ENCODE assay signal across 8 cellular contexts in genomic region chr12:47758834-47759690, GRCh38. TPM values are rescaled to one million over a fixed set of nuclear protein-coding genes. Genes with fewer than 3 reads are reported as not detected.
DNase-seq lines count a peak whose midpoint lies in the region; ATAC-seq and TF ChIP-seq lines count a peak whose summit lies in the region.

A gene with protein sequence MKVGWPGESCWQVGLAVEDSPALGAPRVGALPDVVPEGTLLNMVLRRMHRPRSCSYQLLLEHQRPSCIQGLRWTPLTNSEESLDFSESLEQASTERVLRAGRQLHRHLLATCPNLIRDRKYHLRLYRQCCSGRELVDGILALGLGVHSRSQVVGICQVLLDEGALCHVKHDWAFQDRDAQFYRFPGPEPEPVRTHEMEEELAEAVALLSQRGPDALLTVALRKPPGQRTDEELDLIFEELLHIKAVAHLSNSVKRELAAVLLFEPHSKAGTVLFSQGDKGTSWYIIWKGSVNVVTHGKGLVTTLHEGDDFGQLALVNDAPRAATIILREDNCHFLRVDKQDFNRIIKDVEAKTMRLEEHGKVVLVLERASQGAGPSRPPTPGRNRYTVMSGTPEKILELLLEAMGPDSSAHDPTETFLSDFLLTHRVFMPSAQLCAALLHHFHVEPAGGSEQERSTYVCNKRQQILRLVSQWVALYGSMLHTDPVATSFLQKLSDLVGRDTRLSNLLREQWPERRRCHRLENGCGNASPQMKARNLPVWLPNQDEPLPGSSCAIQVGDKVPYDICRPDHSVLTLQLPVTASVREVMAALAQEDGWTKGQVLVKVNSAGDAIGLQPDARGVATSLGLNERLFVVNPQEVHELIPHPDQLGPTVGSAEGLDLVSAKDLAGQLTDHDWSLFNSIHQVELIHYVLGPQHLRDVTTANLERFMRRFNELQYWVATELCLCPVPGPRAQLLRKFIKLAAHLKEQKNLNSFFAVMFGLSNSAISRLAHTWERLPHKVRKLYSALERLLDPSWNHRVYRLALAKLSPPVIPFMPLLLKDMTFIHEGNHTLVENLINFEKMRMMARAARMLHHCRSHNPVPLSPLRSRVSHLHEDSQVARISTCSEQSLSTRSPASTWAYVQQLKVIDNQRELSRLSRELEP (minus strand): TSS chr12:47758880. CDS start chr12:47758556, 324 bp downstream.

- WGBS in SK-N-SH (ENCODE audit: low lambda C conversion rate): 18% methylated on average over 23 of the region's 57 CpGs
- 3 to 5% (median 5%) methylated on average over 56 to 57 of the region's 57 CpGs for WGBS in ovary, 3 donors
- 0 to 2% methylated on average over 16 to 40 of the region's 57 CpGs for WGBS in transverse colon (ENCODE audit: low coverage in 1 of 2), 2 donors

- POLR2A ChIA-PET in SK-N-SH (lab: Yijun Ruan, JAX): interaction anchor here (0.6 to 1.5 kb wide), 3 partner anchors 13 to 22 kb away, joined by 3 to 5 read pairs (median 4); no protein-coding TSS in a partner anchor

- TF ChIP-seq POLR2A in ovary (IDR thresholded peaks at IDR 0.05): peak; percentile 26
- TF ChIP-seq POLR2A in transverse colon (IDR thresholded peaks at IDR 0.05): peak; percentile 50

- H3K4me3 ChIP-seq in SK-N-SH (ENCODE audit: low read depth in 2 of 2, low read length in 1 of 2) (peak within 1 kb of the TSS; percentile 55 to 69), ovary (peak within 1 kb of the TSS; percentile 64), transverse colon (peak within 1 kb of the TSS; percentile 44 to 56 (median 46))

- H3K36me3 ChIP-seq in SK-N-SH (replicated peaks in 1 of 2; ENCODE audit: control insufficient read depth in 1 of 2, insufficient read depth in 2 of 2, low read length in 1 of 2): no peaks in the 10 kb centered on the region
- H3K36me3 ChIP-seq in ovary: no peaks in the 10 kb centered on the region
- H3K36me3 ChIP-seq in transverse colon: no peaks in the 10 kb centered on the region

- no peaks in the 10 kb centered on the region for H3K9me2 ChIP-seq in SK-N-SH

- CTCF ChIA-PET in SK-N-SH (lab: Yijun Ruan, JAX): interaction anchor here (0.7 to 18.0 kb wide), 14 partner anchors 14 to 204 kb away, joined by 3 to 435 read pairs (median 4); partner anchors contain the start of gene SLC48A1

- ATAC-seq in GM21447 (IDR thresholded peaks at IDR 0.05; ENCODE audit: unreplicated experiment) (peak; percentile 46), Right ventricle myocardium inferior (peak; percentile 89)

- H3K9me3 ChIP-seq in SK-N-SH (no peaks in the 10 kb centered on the region), ovary (no peaks in the 10 kb centered on the region), transverse colon (no peaks in the 10 kb centered on the region)

- peak; percentile 82 for DNase-seq in DMS 273 (lab: John Stamatoyannopoulos, UW; ENCODE audit: unreplicated experiment)
- peak; percentile 76 for DNase-seq in KBM-7
- peak; percentile 95 for DNase-seq in SK-N-SH
- DNase-seq in activated naive CD8-positive, alpha-beta T cell treated with anti-CD3 and anti-CD28 coated beads, Interleukin-2, amount 50 U/mL, for 16 hours (ENCODE audit: low read depth, low spot score): peak; percentile 25
- peak; percentile 93 for DNase-seq in Right ventricle myocardium inferior (ENCODE audit: missing footprints)
- DNase-seq in ovary: peak; percentile 86 to 88 (median 87)
- DNase-seq in transverse colon: peak; percentile 86

- peak within 1 kb of the TSS; percentile 98 for H2AFZ ChIP-seq in SK-N-SH (ENCODE audit: low read depth)

- H3K9ac ChIP-seq in SK-N-SH: peak within 1 kb of the TSS; percentile 68

- peak within 1 kb of the TSS; percentile 97 for H3K4me2 ChIP-seq in SK-N-SH

- intact Hi-C loops in Right ventricle myocardium inferior (cut with DNase I): loop anchor here (1.0 kb wide), 1 partner anchor 42 kb away; no protein-coding TSS in a partner anchor
- intact Hi-C loops in ovary (cut with DNase I): loop anchor here in 1 of 4 donors (5.0 kb wide), 1 partner anchor 42 kb away; no protein-coding TSS in a partner anchor
- intact Hi-C loops in transverse colon (cut with DNase I; ENCODE audit: low total_unique reads): no loop called here

- H3K27me3 ChIP-seq in SK-N-SH (ENCODE audit: insufficient read depth) (no peaks in the 10 kb centered on the region), ovary (no peaks in the 10 kb centered on the region), transverse colon (no peaks in the 10 kb centered on the region)

- H3K79me2 ChIP-seq in SK-N-SH (ENCODE audit: insufficient read depth): no peaks in the 10 kb centered on the region

- TF ChIP-seq CTCF in SK-N-SH (IDR thresholded peaks at IDR 0.05) (peak; percentile 58), ovary (IDR thresholded peaks at IDR 0.05) (peak in 2 of 3 donors; percentile 70 to 81), transverse colon (IDR thresholded peaks at IDR 0.05) (peak; percentile 44 to 77 (median 51))

- H3K4me1 ChIP-seq in SK-N-SH (ENCODE audit: control insufficient read depth in 1 of 2, insufficient read depth in 2 of 2, low read depth in 1 of 2, low read length in 1 of 2) (peaks cover 0 to 57% of the 10 kb centered on the region in 2 experiments; a peak in 2 of 4 replicates), ovary (ENCODE audit: insufficient read depth) (peaks cover 25% of the 10 kb centered on the region), transverse colon (peaks cover 16 to 45% (median 39%) of the 10 kb centered on the region in 4 donors)

- no peaks in the 10 kb centered on the region for H3F3A ChIP-seq in SK-N-SH (replicated peaks; ENCODE audit: insufficient read depth)

- peak within 1 kb of the TSS in 1 of 2 experiments; percentile 42; a peak in 2 of 4 replicates for H3K27ac ChIP-seq in SK-N-SH (ENCODE audit: low read depth in 2 of 2, low read length in 1 of 2)
- peak within 1 kb of the TSS; percentile 13 to 78 for H3K27ac ChIP-seq in ovary
- peak within 1 kb of the TSS; percentile 78 to 84 (median 82) for H3K27ac ChIP-seq in transverse colon

- peak; percentile 53 for TF ChIP-seq RAD21 in SK-N-SH (IDR thresholded peaks at IDR 0.05; ENCODE audit: low read length)

- no peaks in the 10 kb centered on the region for H4K20me1 ChIP-seq in SK-N-SH (ENCODE audit: insufficient read depth)

- TF ChIP-seq EP300 in SK-N-SH (IDR thresholded peaks at IDR 0.05; ENCODE audit: borderline replicate concordance in 1 of 2, low read depth in 1 of 2, low read length in 1 of 2) (peak in 1 of 2 experiments; percentile 45; a peak in 1 of 4 replicates), ovary (IDR thresholded peaks at IDR 0.05) (no peak), transverse colon (IDR thresholded peaks at IDR 0.05; ENCODE audit: low read depth) (peak; percentile 13)

- in situ Hi-C loops in KBM-7 (cut with MboI; ENCODE audit: low pct_unique_long_range_greater_than_20kb, low sequenced_read_pairs) (no loop called here), transverse colon (cut with MboI; ENCODE audit: low pct_ligation_motif_present in 1 of 4, low pct_unique_long_range_greater_than_20kb in 1 of 4, low sequenced_read_pairs in 3 of 4) (no loop called here)

TF ChIP-seq in SK-N-SH, 30 proteins besides CTCF, POLR2A, EP300 and RAD21 (continues in another document):
- TF ChIP-seq RFX5 (IDR thresholded peaks at IDR 0.05; ENCODE audit: low read length) (no peak), USF1 (IDR thresholded peaks at IDR 0.05; ENCODE audit: borderline replicate concordance, low read depth) (peak; percentile 81), SIN3A (IDR thresholded peaks at IDR 0.05; ENCODE audit: borderline replicate concordance, low read depth, low read length) (peak; percentile 47; the same call in 1 of the 2 replicates), FOSL2 (IDR thresholded peaks at IDR 0.05; ENCODE audit: borderline replicate concordance, low read depth) (peak; percentile 66), POLR2AphosphoS5 (IDR thresholded peaks at IDR 0.05; ENCODE audit: low read depth, low read length) (no peak), MAX (IDR thresholded peaks at IDR 0.05; ENCODE audit: low read depth) (peak; percentile 97), MEF2A (IDR thresholded peaks at IDR 0.05; ENCODE audit: borderline replicate concordance, low read depth) (no peak)
- TF ChIP-seq, protein P1, sequence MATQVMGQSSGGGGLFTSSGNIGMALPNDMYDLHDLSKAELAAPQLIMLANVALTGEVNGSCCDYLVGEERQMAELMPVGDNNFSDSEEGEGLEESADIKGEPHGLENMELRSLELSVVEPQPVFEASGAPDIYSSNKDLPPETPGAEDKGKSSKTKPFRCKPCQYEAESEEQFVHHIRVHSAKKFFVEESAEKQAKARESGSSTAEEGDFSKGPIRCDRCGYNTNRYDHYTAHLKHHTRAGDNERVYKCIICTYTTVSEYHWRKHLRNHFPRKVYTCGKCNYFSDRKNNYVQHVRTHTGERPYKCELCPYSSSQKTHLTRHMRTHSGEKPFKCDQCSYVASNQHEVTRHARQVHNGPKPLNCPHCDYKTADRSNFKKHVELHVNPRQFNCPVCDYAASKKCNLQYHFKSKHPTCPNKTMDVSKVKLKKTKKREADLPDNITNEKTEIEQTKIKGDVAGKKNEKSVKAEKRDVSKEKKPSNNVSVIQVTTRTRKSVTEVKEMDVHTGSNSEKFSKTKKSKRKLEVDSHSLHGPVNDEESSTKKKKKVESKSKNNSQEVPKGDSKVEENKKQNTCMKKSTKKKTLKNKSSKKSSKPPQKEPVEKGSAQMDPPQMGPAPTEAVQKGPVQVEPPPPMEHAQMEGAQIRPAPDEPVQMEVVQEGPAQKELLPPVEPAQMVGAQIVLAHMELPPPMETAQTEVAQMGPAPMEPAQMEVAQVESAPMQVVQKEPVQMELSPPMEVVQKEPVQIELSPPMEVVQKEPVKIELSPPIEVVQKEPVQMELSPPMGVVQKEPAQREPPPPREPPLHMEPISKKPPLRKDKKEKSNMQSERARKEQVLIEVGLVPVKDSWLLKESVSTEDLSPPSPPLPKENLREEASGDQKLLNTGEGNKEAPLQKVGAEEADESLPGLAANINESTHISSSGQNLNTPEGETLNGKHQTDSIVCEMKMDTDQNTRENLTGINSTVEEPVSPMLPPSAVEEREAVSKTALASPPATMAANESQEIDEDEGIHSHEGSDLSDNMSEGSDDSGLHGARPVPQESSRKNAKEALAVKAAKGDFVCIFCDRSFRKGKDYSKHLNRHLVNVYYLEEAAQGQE (IDR thresholded peaks at IDR 0.05; ENCODE audit: low read depth, low read length): no peak

RNA-seq across cellular contexts. Expression of the gene that starts here (rescaled TPM):
- polyA plus RNA-seq in SK-N-SH (2012; rRNA removed): 0.90 and 0.93 TPM in 2 replicates
- polyA plus RNA-seq in SK-N-SH (2012; cell fraction: cytosol; rRNA removed): 0.23 and 0.42 TPM in 2 replicates
- polyA plus RNA-seq in SK-N-SH (2012; cell fraction: nucleus; rRNA removed): 3.8 and 4.7 TPM in 2 replicates
- total RNA-seq in Right ventricle myocardium inferior: 37.3 TPM
- 100 to 1,000 TPM in 3 of 7 donors, 10 to 100 TPM in 4; 50.4 to 132 (median 93.5) TPM for total RNA-seq in ovary
- polyA plus RNA-seq in ovary: 10 to 100 TPM; 16.9 to 68.4 TPM
- total RNA-seq in transverse colon: 10 to 100 TPM in 2 of 4 donors, 1 to 10 TPM in 2; 8.1 to 51.7 (median 24.6) TPM

Comparison
In these comparisons a context has a peak if more than half of its experiments do, and no peak if none do; other contexts are left out.
1. DNase-seq: peak in every context shown above with its lines; median percentile 95 in SK-N-SH; 93 in Right ventricle myocardium inferior; 87 in ovary; 86 in transverse colon; 82 in DMS 273; 76 in KBM-7; 25 in activated naive CD8-positive, alpha-beta T cell treated with anti-CD3 and anti-CD28 coated beads, Interleukin-2, amount 50 U/mL, for 16 hours.